14 cellular contexts compared by ENCODE assay signal in the genomic region with DNA sequence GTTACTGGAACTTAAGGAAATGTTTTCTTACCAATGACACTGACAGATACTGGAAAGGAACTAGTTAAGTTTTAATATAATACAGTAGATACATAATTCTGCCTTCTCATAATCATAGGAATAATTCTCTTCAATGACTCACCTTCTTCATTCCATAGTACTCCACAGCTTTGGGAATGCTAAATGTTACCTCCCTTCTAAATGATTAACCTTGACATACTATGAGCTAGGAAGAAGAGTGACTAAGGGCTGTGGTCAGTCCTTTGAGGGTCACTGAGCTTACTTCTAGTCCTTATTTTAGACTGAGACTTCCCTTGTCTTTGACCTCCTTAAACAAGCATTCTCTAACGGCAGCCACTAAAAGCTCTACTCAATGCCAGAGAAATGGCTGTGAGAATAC.
DNase-seq lines count a peak whose midpoint lies in the region; ATAC-seq, FAIRE-seq and TF ChIP-seq lines count a peak whose summit lies in the region.
"Had no signal": no experiment of that assay in that cellular context is flagged by ENCODE, and none has a peak within 500 bp of the region (broad histone marks: within the 10 kb centered on the region; RNA-seq: fewer than 3 reads in every experiment).

No MANE protein-coding gene starts in this region.

- H3K27ac ChIP-seq in K562 (ENCODE audit: extremely low read depth, low read depth, low read length): peak overlapping the region; percentile 76
- no peak overlapping the region for H3K27ac ChIP-seq in left lung
- H3K27ac ChIP-seq: ascending aorta, ovary had no signal

- intact Hi-C loops in K562 (cut with micrococcal nuclease) (no loop called here), left lung (cut with DNase I) (no loop called here)

- TF ChIP-seq CTCF in AG10803 (conservative IDR thresholded peaks at IDR 0.05; ENCODE audit: low read length): no peak
- TF ChIP-seq CTCF in K562 (IDR thresholded peaks at IDR 0.05 in 2 of 3, conservative IDR thresholded peaks at IDR 0.05 in 1 of 3; ENCODE audit: insufficient read depth in 2 of 3, low read depth in 1 of 3, low read length in 3 of 3): no peak
- TF ChIP-seq CTCF in left lung (IDR thresholded peaks at IDR 0.05): no peak

- CTCF ChIA-PET in K562 (lab: Yijun Ruan, JAX; ENCODE audit: low intra/inter-chr PET ratio): no interaction called here

- H2AFZ ChIP-seq in K562 (ENCODE audit: low read depth, low read length): peak overlapping the region; percentile 48

- H3K4me2 ChIP-seq in K562 (ENCODE audit: insufficient read depth, low read length): peak overlapping the region; percentile 38; the same call in 1 of the 2 replicates

- no peaks in the 10 kb centered on the region for H4K20me1 ChIP-seq in K562 (replicated peaks; ENCODE audit: control insufficient read depth, insufficient read depth, low read length)

- H3K27me3 ChIP-seq in K562 (ENCODE audit: control insufficient read depth in 2 of 2, insufficient read depth in 2 of 2, low read length in 2 of 2) (no peaks in the 10 kb centered on the region), left lung (no peaks in the 10 kb centered on the region), MG63 (no peaks in the 10 kb centered on the region)
- H3K27me3 ChIP-seq: ascending aorta, ovary had no signal

- H3K4me1 ChIP-seq in K562 (replicated peaks in 1 of 2; ENCODE audit: control insufficient read depth in 2 of 2, insufficient read depth in 2 of 2, low read length in 2 of 2) (peaks cover 0 to 30% of the 10 kb centered on the region in 2 experiments), left lung (no peaks in the 10 kb centered on the region)
- H3K4me1 ChIP-seq: ascending aorta had no signal

- no peak for TF ChIP-seq POLR2A in K562 (conservative IDR thresholded peaks at IDR 0.05)

- POLR2A ChIA-PET in K562 (lab: Yijun Ruan, JAX): interaction anchor here (3.1 to 3.9 kb wide), 3 partner anchors 9 to 15 kb away, joined by 13 to 40 read pairs (median 14); no protein-coding TSS in a partner anchor

- TF ChIP-seq RAD21 in K562 (CRISPR knock-in tag; conservative IDR thresholded peaks at IDR 0.05 in 1 of 2, IDR thresholded peaks at IDR 0.05 in 1 of 2): no peak

- H3K4me3 ChIP-seq in AG10803 (ENCODE audit: low read length): no peak overlapping the region
- no peak overlapping the region for H3K4me3 ChIP-seq in K562
- no peak overlapping the region for H3K4me3 ChIP-seq in left lung
- H3K4me3 ChIP-seq in MG63: no peak overlapping the region
- H3K4me3 ChIP-seq: ascending aorta, ovary had no signal

- no peaks in the 10 kb centered on the region for H3K9me1 ChIP-seq in K562 (ENCODE audit: control insufficient read depth, insufficient read depth, low read length)

- peak; percentile 46 for FAIRE-seq in K562 (lab: Jason Lieb, UNC)

- H3K79me2 ChIP-seq in K562 (ENCODE audit: control insufficient read depth, insufficient read depth, low read length): peaks cover 15% of the 10 kb centered on the region

- DNase-seq in AG10803 (ENCODE audit: low read depth): peak; percentile 62
- DNase-seq in LHCN-M2 (ENCODE audit: low read depth): peak; percentile 82
- DNase-seq in K562 (ENCODE audit: extremely low read depth in 1 of 4, low spot score in 3 of 4): peak in 3 of 4 experiments; percentile 15 to 57 (median 17)
- no peak for DNase-seq in left lung
- DNase-seq in effector CD4-positive, alpha-beta T cell: no peak
- DNase-seq in NCI-H446 treated with DMSO at 0.1 percent for 48 hours (lab: John Stamatoyannopoulos, UW): no peak
- DNase-seq in MG63: no peak
- DNase-seq: activated T-cell treated with anti-CD3 and anti-CD28 coated beads, Interleukin-2, amount 50 U/mL, for 48 hours; endodermal cell; KBM-7; ovary; T-cell had no signal

- peak overlapping the region in 1 of 2 experiments; percentile 40; a peak in 2 of 4 replicates for H3K9ac ChIP-seq in K562 (ENCODE audit: insufficient read depth in 1 of 2, low read depth in 2 of 2, low read length in 2 of 2)

- no TSS peak for BruUV-seq in K562 (replicated peaks; lab: Mats Ljungman, UMichigan)

- no peak for TF ChIP-seq EP300 in K562 (IDR thresholded peaks at IDR 0.05; ENCODE audit: low read length)

- ATAC-seq in K562 (peak; percentile 79), left lung (peak; percentile 83), HG03520 (IDR thresholded peaks at IDR 0.05; ENCODE audit: unreplicated experiment) (no peak)
- ATAC-seq: T-cell had no signal

- H3K9me3 ChIP-seq in K562 (replicated peaks; ENCODE audit: control insufficient read depth, insufficient read depth, low read depth, low read length) (no peaks in the 10 kb centered on the region), left lung (no peaks in the 10 kb centered on the region), MG63 (no peaks in the 10 kb centered on the region)
- H3K9me3 ChIP-seq: ascending aorta, ovary had no signal

- 0% methylated on average over 1 of the region's 1 CpG for WGBS in K562 (ENCODE audit: insufficient coverage, low coverage, missing lambda C conversion rate)

- H3K36me3 ChIP-seq in K562 (ENCODE audit: control insufficient read depth, insufficient read depth, low read length) (no peaks in the 10 kb centered on the region), left lung (no peaks in the 10 kb centered on the region), MG63 (no peaks in the 10 kb centered on the region)
- H3K36me3 ChIP-seq: ascending aorta, ovary had no signal

- in situ Hi-C loops in K562 (cut with MboI): no loop called here

TF ChIP-seq in K562, 482 proteins besides CTCF, POLR2A, EP300 and RAD21 (continues in another document):
- TF ChIP-seq SRSF3 (IDR thresholded peaks at IDR 0.05; ENCODE audit: insufficient read depth, low read length): no peak
- no peak for TF ChIP-seq ZNF165 (CRISPR knock-in tag; IDR thresholded peaks at IDR 0.05; ENCODE audit: borderline replicate concordance)
- no peak for TF ChIP-seq PTBP1 (IDR thresholded peaks at IDR 0.05; ENCODE audit: low read depth, low read length)
- no peak for TF ChIP-seq MECOM (CRISPR knock-in tag; IDR thresholded peaks at IDR 0.05)
- TF ChIP-seq DMBX1 (CRISPR knock-in tag; IDR thresholded peaks at IDR 0.05; ENCODE audit: borderline replicate concordance): no peak
- no peak for TF ChIP-seq ZNF224 (CRISPR knock-in tag; IDR thresholded peaks at IDR 0.05)
- TF ChIP-seq STAT5B (CRISPR knock-in tag; IDR thresholded peaks at IDR 0.05): no peak
- no peak for TF ChIP-seq CEBPG (CRISPR knock-in tag; IDR thresholded peaks at IDR 0.05)
- no peak for TF ChIP-seq CEBPG (tag; conservative IDR thresholded peaks at IDR 0.05 in 1 of 2, IDR thresholded peaks at IDR 0.05 in 1 of 2)
- TF ChIP-seq SP1 (CRISPR knock-in tag; IDR thresholded peaks at IDR 0.05): no peak
- no peak for TF ChIP-seq CBFA2T3 (IDR thresholded peaks at IDR 0.05)
- no peak for TF ChIP-seq IRF2 (CRISPR knock-in tag; IDR thresholded peaks at IDR 0.05)
- TF ChIP-seq XRCC5 (IDR thresholded peaks at IDR 0.05; ENCODE audit: low read depth, low read length): no peak
- TF ChIP-seq, protein P1, sequence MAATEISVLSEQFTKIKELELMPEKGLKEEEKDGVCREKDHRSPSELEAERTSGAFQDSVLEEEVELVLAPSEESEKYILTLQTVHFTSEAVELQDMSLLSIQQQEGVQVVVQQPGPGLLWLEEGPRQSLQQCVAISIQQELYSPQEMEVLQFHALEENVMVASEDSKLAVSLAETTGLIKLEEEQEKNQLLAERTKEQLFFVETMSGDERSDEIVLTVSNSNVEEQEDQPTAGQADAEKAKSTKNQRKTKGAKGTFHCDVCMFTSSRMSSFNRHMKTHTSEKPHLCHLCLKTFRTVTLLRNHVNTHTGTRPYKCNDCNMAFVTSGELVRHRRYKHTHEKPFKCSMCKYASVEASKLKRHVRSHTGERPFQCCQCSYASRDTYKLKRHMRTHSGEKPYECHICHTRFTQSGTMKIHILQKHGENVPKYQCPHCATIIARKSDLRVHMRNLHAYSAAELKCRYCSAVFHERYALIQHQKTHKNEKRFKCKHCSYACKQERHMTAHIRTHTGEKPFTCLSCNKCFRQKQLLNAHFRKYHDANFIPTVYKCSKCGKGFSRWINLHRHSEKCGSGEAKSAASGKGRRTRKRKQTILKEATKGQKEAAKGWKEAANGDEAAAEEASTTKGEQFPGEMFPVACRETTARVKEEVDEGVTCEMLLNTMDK (IDR thresholded peaks at IDR 0.05; ENCODE audit: borderline replicate concordance, insufficient read depth, low read depth, low read length, poor library complexity, severe bottlenecking): no peak
- no peak for TF ChIP-seq ARNT (IDR thresholded peaks at IDR 0.05)
- TF ChIP-seq, protein P2, sequence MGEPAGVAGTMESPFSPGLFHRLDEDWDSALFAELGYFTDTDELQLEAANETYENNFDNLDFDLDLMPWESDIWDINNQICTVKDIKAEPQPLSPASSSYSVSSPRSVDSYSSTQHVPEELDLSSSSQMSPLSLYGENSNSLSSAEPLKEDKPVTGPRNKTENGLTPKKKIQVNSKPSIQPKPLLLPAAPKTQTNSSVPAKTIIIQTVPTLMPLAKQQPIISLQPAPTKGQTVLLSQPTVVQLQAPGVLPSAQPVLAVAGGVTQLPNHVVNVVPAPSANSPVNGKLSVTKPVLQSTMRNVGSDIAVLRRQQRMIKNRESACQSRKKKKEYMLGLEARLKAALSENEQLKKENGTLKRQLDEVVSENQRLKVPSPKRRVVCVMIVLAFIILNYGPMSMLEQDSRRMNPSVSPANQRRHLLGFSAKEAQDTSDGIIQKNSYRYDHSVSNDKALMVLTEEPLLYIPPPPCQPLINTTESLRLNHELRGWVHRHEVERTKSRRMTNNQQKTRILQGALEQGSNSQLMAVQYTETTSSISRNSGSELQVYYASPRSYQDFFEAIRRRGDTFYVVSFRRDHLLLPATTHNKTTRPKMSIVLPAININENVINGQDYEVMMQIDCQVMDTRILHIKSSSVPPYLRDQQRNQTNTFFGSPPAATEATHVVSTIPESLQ (CRISPR knock-in tag; IDR thresholded peaks at IDR 0.05): no peak

Comparison
In these comparisons a context has a peak if more than half of its experiments do, and no peak if none do; other contexts are left out.
1. DNase-seq: peak in AG10803 (single experiment), LHCN-M2 (single experiment) and K562 (3 of 4); none in left lung (0 of 2), effector CD4-positive, alpha-beta T cell (single experiment), NCI-H446 treated with DMSO at 0.1 percent for 48 hours (single experiment) and MG63 (single experiment).